10 cellular contexts compared by ENCODE assay signal in genomic region chrX:43813898-43814297, GRCh38.
DNase-seq lines count a peak whose midpoint lies in the region; ATAC-seq and TF ChIP-seq lines count a peak whose summit lies in the region.
"Had no signal": no experiment of that assay in that cellular context is flagged by ENCODE, and none has a peak within 500 bp of the region (broad histone marks: within the 10 kb centered on the region; RNA-seq: fewer than 3 reads in every experiment).

No MANE protein-coding gene starts in this region.

- CTCF ChIA-PET in HCT116 (lab: Charles Lee) = interaction anchor here (0.8 to 2.0 kb wide), 4 partner anchors 12 to 489 kb away, joined by 3 to 10 read pairs (median 4); no protein-coding TSS in a partner anchor

- H3K79me2 ChIP-seq in HCT116 (ENCODE audit: insufficient read depth, low read length) = no peaks in the 10 kb centered on the region

- TF ChIP-seq CTCF in HCT116 (IDR thresholded peaks at IDR 0.05 in 2 of 3, conservative IDR thresholded peaks at IDR 0.05 in 1 of 3; ENCODE audit: borderline replicate concordance in 1 of 3, insufficient read depth in 1 of 3, low read depth in 2 of 3, low read length in 2 of 3) (peak; percentile 13 to 34 (median 32); a peak in 3 of 6 replicates), WERI-Rb-1 (IDR thresholded peaks at IDR 0.05; ENCODE audit: low read depth, low read length) (peak; percentile 58), GM20000 (IDR thresholded peaks at IDR 0.05; ENCODE audit: extremely low read depth, missing control alignments) (no peak)

- no peaks in the 10 kb centered on the region for H4K20me1 ChIP-seq in HCT116 (ENCODE audit: insufficient read depth)

- no peak overlapping the region for H3K9ac ChIP-seq in HCT116 (ENCODE audit: low read length)

- no peaks in the 10 kb centered on the region for H3K9me3 ChIP-seq in HCT116 (ENCODE audit: control insufficient read depth in 1 of 2, insufficient read depth in 1 of 2, low read depth in 1 of 2, low read length in 2 of 2)
- no peaks in the 10 kb centered on the region for H3K9me3 ChIP-seq in WERI-Rb-1 (ENCODE audit: severe bottlenecking)
- H3K9me3 ChIP-seq: spleen had no signal

- no peak overlapping the region for H3K4me2 ChIP-seq in HCT116 (ENCODE audit: low read length)

- intact Hi-C loops in HCT116 (cut with micrococcal nuclease) (no loop called here), left ventricle myocardium superior (cut with micrococcal nuclease) (no loop called here)

- ATAC-seq in HCT116 = peak; percentile 67; the same call in 1 of the 2 replicates
- peak; percentile 45 for ATAC-seq in left ventricle myocardium superior
- ATAC-seq in HG03571 (IDR thresholded peaks at IDR 0.05; ENCODE audit: unreplicated experiment) = no peak

- H3K4me3 ChIP-seq in HCT116 (replicated peaks in 1 of 2; ENCODE audit: low read depth in 1 of 2, low read length in 2 of 2) = no peak overlapping the region
- no peak overlapping the region for H3K4me3 ChIP-seq in WERI-Rb-1 (ENCODE audit: low read depth, low read length)
- H3K4me3 ChIP-seq: spleen had no signal

- POLR2A ChIA-PET in HCT116 (lab: Charles Lee) = no interaction called here

- no peaks in the 10 kb centered on the region for H3K4me1 ChIP-seq in HCT116 (ENCODE audit: control insufficient read depth in 1 of 2, insufficient read depth in 2 of 2, low read length in 2 of 2)
- H3K4me1 ChIP-seq: spleen had no signal

- TF ChIP-seq POLR2A in HCT116 (IDR thresholded peaks at IDR 0.05; ENCODE audit: borderline replicate concordance, extremely low read depth, insufficient read depth, insufficient read length) = no peak

- no peak overlapping the region for H3K27ac ChIP-seq in HCT116 (ENCODE audit: low read depth, low read length)
- H3K27ac ChIP-seq in WERI-Rb-1 = no peak overlapping the region
- H3K27ac ChIP-seq: spleen, VCaP had no signal

- no peaks in the 10 kb centered on the region for H3K36me3 ChIP-seq in HCT116 (ENCODE audit: control insufficient read depth in 1 of 2, insufficient read depth in 2 of 2, low read length in 2 of 2)
- no peaks in the 10 kb centered on the region for H3K36me3 ChIP-seq in WERI-Rb-1
- H3K36me3 ChIP-seq: spleen had no signal

- DNase-seq in COLO829 (ENCODE audit: low spot score) (peak; percentile 2), HCT116 (ENCODE audit: low read depth, low spot score) (peak; percentile 10), WERI-Rb-1 (peak; percentile 33), left ventricle myocardium superior (no peak), GM20000 (ENCODE audit: low spot score) (no peak), cortex of kidney (lab: John Stamatoyannopoulos, UW) (no peak)
- DNase-seq in stimulated activated naive CD4-positive, alpha-beta T cell (lab: John Stamatoyannopoulos, UW) = no peak
- DNase-seq: spleen had no signal

- H3K27me3 ChIP-seq in HCT116 (ENCODE audit: insufficient read depth, low read length) (no peaks in the 10 kb centered on the region), WERI-Rb-1 (ENCODE audit: insufficient read depth, low read depth, severe bottlenecking) (no peaks in the 10 kb centered on the region)

- RAD21 ChIA-PET in HCT116 (lab: Charles Lee; ENCODE audit: low non-redundant PET in 1 of 2, low total read pairs in 2 of 2, uncharacterized antibody in 2 of 2, unreplicated experiment in 2 of 2) = interaction anchor here in 1 of 2 experiments (0.7 to 1.0 kb wide), 2 partner anchors 126 to 136 kb away, joined by 3 to 4 read pairs; no protein-coding TSS in a partner anchor

- no peak overlapping the region for H2AFZ ChIP-seq in HCT116 (ENCODE audit: low read depth, low read length, poor library complexity, severe bottlenecking)

- TF ChIP-seq RAD21 in HCT116 (IDR thresholded peaks at IDR 0.05; ENCODE audit: low read depth) = peak; percentile 50

- no TSS peak for BruUV-seq in HCT116 (replicated peaks; lab: Mats Ljungman, UMichigan)

- H3K9me2 ChIP-seq in HCT116 (ENCODE audit: insufficient read depth) = no peaks in the 10 kb centered on the region

TF ChIP-seq in HCT116, 20 proteins besides CTCF, POLR2A, EP300 and RAD21:
- TF ChIP-seq POLR2AphosphoS5 (IDR thresholded peaks at IDR 0.05; ENCODE audit: low read depth, low read length) (no peak), YY1 (IDR thresholded peaks at IDR 0.05; ENCODE audit: extremely low read depth, insufficient replicate concordance, low read depth, low read length) (no peak), FOSL1 (IDR thresholded peaks at IDR 0.05; ENCODE audit: low read depth) (no peak), ELF1 (IDR thresholded peaks at IDR 0.05; ENCODE audit: borderline replicate concordance, low read depth) (no peak)

Comparison
In these comparisons a context has a peak if more than half of its experiments do, and no peak if none do; other contexts are left out.
1. DNase-seq: peak in COLO829 (single experiment), HCT116 (single experiment) and WERI-Rb-1 (single experiment); none in left ventricle myocardium superior (single experiment), stimulated activated naive CD4-positive, alpha-beta T cell (0 of 6), GM20000 (single experiment) and cortex of kidney (single experiment).